26 cellular contexts compared by ENCODE assay signal in genomic region chr12:88684170-88684569, GRCh38.
"Had no signal": no experiment of that assay in that cellular context is flagged by ENCODE, and none has a peak within 500 bp of the region (broad histone marks: within the 10 kb centered on the region; RNA-seq: fewer than 3 reads in every experiment).

No MANE protein-coding gene starts in this region.

- FAIRE-seq: islet of Langerhans, kidney, pancreas, small intestine, urothelium cell line had no signal

- H3K27me3 ChIP-seq: pancreas, spleen, suprapubic skin, tibial artery, upper lobe of right lung had no signal

- H3K9me3 ChIP-seq: pancreas, prostate gland, suprapubic skin, upper lobe of right lung had no signal

- ATAC-seq: naive thymus-derived CD8-positive, alpha-beta T cell; pancreas; right cardiac atrium; sciatic nerve; stimulated activated effector memory CD8-positive, alpha-beta T cell treated with anti-CD3 and anti-CD28 coated beads, Interleukin-12 subunit alpha, Interleukin-12 subunit beta, amount 100 ng/mL, for 72 hours; upper lobe of right lung had no signal

- DNase-seq: hypothalamus; immature natural killer cell; kidney; left ventricle myocardium inferior; mesendoderm; naive thymus-derived CD8-positive, alpha-beta T cell; nucleus accumbens; pancreas; posterior cingulate gyrus; retina; right cardiac atrium; spleen; stimulated activated CD4-positive, alpha-beta T cell treated with anti-CD3 and anti-CD28 coated beads, Interleukin-4, amount 100 ng/mL, for 24 hours; stimulated activated naive CD4-positive, alpha-beta T cell; tibial artery; trophoblast cell; upper lobe of right lung had no signal

- H3K36me3 ChIP-seq: left ventricle myocardium inferior, pancreas, prostate gland, spleen, suprapubic skin, thoracic aorta, tibial artery, upper lobe of right lung had no signal

- H3K4me1 ChIP-seq: left ventricle myocardium inferior, pancreas, prostate gland, spleen, suprapubic skin, tibial artery, upper lobe of right lung had no signal

- H3K27ac ChIP-seq: left ventricle myocardium inferior, pancreas, prostate gland, spleen, suprapubic skin, thoracic aorta, tibial artery, upper lobe of right lung had no signal

- H3K4me3 ChIP-seq: left ventricle myocardium inferior, lung, pancreas, prostate gland, spleen, suprapubic skin, thoracic aorta, tibial artery, upper lobe of right lung had no signal
